Comparison of ENCODE assay signal across 22 cellular contexts in genomic region chr15:25839638-25840156, GRCh38. TPM values are rescaled to one million over a fixed set of nuclear protein-coding genes. Genes with fewer than 3 reads are reported as not detected.
"Had no signal": no experiment of that assay in that cellular context is flagged by ENCODE, and none has a peak within 500 bp of the region (broad histone marks: within the 10 kb centered on the region; RNA-seq: fewer than 3 reads in every experiment).

No MANE protein-coding gene starts in this region.

- DNase-seq: Kasumi-1, MM.1S, NCI-H1092 treated with DMSO at 0.1 percent for 48 hours, NCI-H1436, NCI-H187, NCI-H2029, NCI-H2081 treated with DMSO at 0.1 percent for 48 hours, NCI-H2171, NCI-H226, NCI-H446, NCI-H510A, NCI-H524 treated with DMSO at 0.1 percent for 48 hours, NCI-H69, NCI-H774, Right ventricle myocardium superior, RPMI8226, SK-N-SH, SW 1271, T-helper 1 cell had no signal

- H3K4me2 ChIP-seq: KMS-11, SK-N-SH had no signal

- H3K27ac ChIP-seq: KMS-11 had no signal

- H3K9ac ChIP-seq: KMS-11, SK-N-SH had no signal

- H3K9me3 ChIP-seq: SK-N-SH had no signal

RNA-seq across cellular contexts. Expression of gene ATP10A, which starts 23.4 kb away (rescaled TPM):
- total RNA-seq: HT-29, M059J had no signal
